Comparison of ENCODE assay signal across 37 cellular contexts in genomic region chr6:110170081-110170480, GRCh38. TPM values are rescaled to one million over a fixed set of nuclear protein-coding genes. Genes with fewer than 3 reads are reported as not detected.
A peak's percentile ranks its signal among the peaks of the same experiment; 100 is the strongest.
DNase-seq lines count a peak whose midpoint lies in the region; ATAC-seq, FAIRE-seq and TF ChIP-seq lines count a peak whose summit lies in the region.
"Had no signal": no experiment of that assay in that cellular context is flagged by ENCODE, and none has a peak within 500 bp of the region (broad histone marks: within the 10 kb centered on the region; RNA-seq: fewer than 3 reads in every experiment).

No MANE protein-coding gene starts in this region.

- H3K27me3 ChIP-seq in GM23338 (ENCODE audit: insufficient read depth): no peaks in the 10 kb centered on the region
- no peaks in the 10 kb centered on the region for H3K27me3 ChIP-seq in iPS-18a (ENCODE audit: control insufficient read depth, insufficient read depth, low read length)
- H3K27me3 ChIP-seq: BE2C; BLaER1; BLaER1 treated with 17β-estradiol and CSF1 and Interleukin-3, amounts not matched to agents 10 nM and 100 nM had no signal

- H3K9me3 ChIP-seq in iPS-18a (ENCODE audit: control insufficient read depth, low read depth, low read length) (no peaks in the 10 kb centered on the region), kidney (ENCODE audit: control insufficient read depth in 1 of 2, low read length in 2 of 2) (no peaks in the 10 kb centered on the region)
- H3K9me3 ChIP-seq: A549, BE2C, Caco-2 had no signal

- H3K9ac ChIP-seq in iPS-18a (ENCODE audit: low read length) (no peak overlapping the region), kidney (ENCODE audit: low read length in 2 of 2) (no peak overlapping the region)
- H3K9ac ChIP-seq: BLaER1; BLaER1 treated with 17β-estradiol and CSF1 and Interleukin-3, amounts not matched to agents 10 nM and 100 nM had no signal

- TF ChIP-seq CTCF in GM23338 (conservative IDR thresholded peaks at IDR 0.05; ENCODE audit: low read depth in 2 of 2): no peak
- no peak for TF ChIP-seq CTCF in WTC11 (IDR thresholded peaks at IDR 0.05)
- TF ChIP-seq CTCF in kidney (IDR thresholded peaks at IDR 0.05; ENCODE audit: borderline replicate concordance, extremely low read depth, insufficient read depth): no peak

- CTCF ChIA-PET in WTC11 (lab: Charles Lee): interaction anchor here (1.6 kb wide), 1 partner anchor 9 kb away, joined by 5 read pairs; no protein-coding TSS in a partner anchor

- H3K36me3 ChIP-seq in GM23338 (ENCODE audit: insufficient read depth) (no peaks in the 10 kb centered on the region), iPS-18a (ENCODE audit: control insufficient read depth, low read depth, low read length) (no peaks in the 10 kb centered on the region), kidney (ENCODE audit: control insufficient read depth in 1 of 2, insufficient read depth in 2 of 2, low read length in 2 of 2) (no peaks in the 10 kb centered on the region)
- H3K36me3 ChIP-seq: BE2C had no signal

- intact Hi-C loops in kidney (cut with DNase I): no loop called here

- H3K4me2 ChIP-seq in GM23338: peak overlapping the region; percentile 65
- H3K4me2 ChIP-seq: A549; BLaER1; BLaER1 treated with 17β-estradiol and CSF1 and Interleukin-3, amounts not matched to agents 10 nM and 100 nM had no signal

- H2AFZ ChIP-seq in GM23338: no peak overlapping the region

- H3K36me3 Mint-ChIP-seq in GM23338 (ENCODE audit: low read depth) (no peaks in the 10 kb centered on the region), WTC11 (no peaks in the 10 kb centered on the region)
- H3K36me3 Mint-ChIP-seq in T-helper 2 cell treated with Interferon-gamma antibody and Interleukin-4, amounts not matched to agents 5 μg/mL and 100 μg/mL, for 36 hours (ENCODE audit: low read depth): no peaks in the 10 kb centered on the region
- H3K36me3 Mint-ChIP-seq: CD14-positive monocyte; CD4-positive, alpha-beta memory T cell; CD4-positive, CD25-positive, alpha-beta regulatory T cell; CD8-positive, alpha-beta memory T cell; CD8-positive, alpha-beta T cell had no signal

- no peak overlapping the region for H3K27ac ChIP-seq in GM23338 (ENCODE audit: low read depth)
- no peak overlapping the region for H3K27ac ChIP-seq in iPS-18a (ENCODE audit: low read length)
- H3K27ac ChIP-seq in kidney (ENCODE audit: low read depth in 2 of 2, low read length in 2 of 2): no peak overlapping the region
- H3K27ac ChIP-seq: 22Rv1; A549; BLaER1; BLaER1 treated with 17β-estradiol and CSF1 and Interleukin-3, amounts not matched to agents 10 nM and 100 nM; C4-2B had no signal

- peak overlapping the region; percentile 32 for H3K4me3 ChIP-seq in GM23338
- peak overlapping the region; percentile 22 for H3K4me3 ChIP-seq in iPS-18a (ENCODE audit: low read length)
- H3K4me3 ChIP-seq in kidney (ENCODE audit: low read length in 2 of 2): no peak overlapping the region
- H3K4me3 ChIP-seq: A549; BLaER1; BLaER1 treated with 17β-estradiol and CSF1 and Interleukin-3, amounts not matched to agents 10 nM and 100 nM had no signal

- ATAC-seq in GM23338 (peak; percentile 52), WTC11 (peak; percentile 52; the same call in 1 of the 2 replicates), GM18861 (IDR thresholded peaks at IDR 0.05; ENCODE audit: unreplicated experiment) (no peak)
- ATAC-seq: A549; CD8-positive, alpha-beta T cell had no signal

- no peak for FAIRE-seq in kidney (lab: Jason Lieb, UNC)
- FAIRE-seq: A204.1, A549, D721Med had no signal

- DNase-seq in GM23338 (ENCODE audit: low spot score) (peak; percentile 16), WTC11 (ENCODE audit: low spot score) (peak; percentile 15), kidney (peak; percentile 8), NAMALWA (ENCODE audit: low spot score) (no peak)
- DNase-seq in T-helper 2 cell treated with Interferon-gamma antibody and Interleukin-4, amounts not matched to agents 5 μg/mL and 100 μg/mL, for 36 hours (ENCODE audit: low spot score): no peak
- DNase-seq in central memory CD4-positive, alpha-beta T cell: no peak
- DNase-seq: 8988T; ACHN; AML-193; BE2C; C1 segment of cervical spinal cord; Caco-2; Calu3; CD4-positive, alpha-beta memory T cell; CD4-positive, alpha-beta T cell; CD4-positive, CD25-positive, alpha-beta regulatory T cell; CD8-positive, alpha-beta memory T cell; CD8-positive, alpha-beta T cell; COR-L47; DMS 273 treated with DMSO at 0.1 percent for 48 hours; DMS153; DMS53; DMS79; DMS79 treated with DMSO at 0.1 percent for 48 hours; DND-41; EL had no signal

- POLR2A ChIA-PET in WTC11 (lab: Charles Lee): no interaction called here

- H4K20me1 ChIP-seq in GM23338 (replicated peaks; ENCODE audit: insufficient read depth): peaks cover 12% of the 10 kb centered on the region; the same call in 1 of the 2 replicates

- H3K27me3 Mint-ChIP-seq in GM23338 (ENCODE audit: insufficient read depth, low read depth, poor library complexity) (no peaks in the 10 kb centered on the region), WTC11 (ENCODE audit: low read depth) (no peaks in the 10 kb centered on the region)
- H3K27me3 Mint-ChIP-seq in T-helper 2 cell treated with Interferon-gamma antibody and Interleukin-4, amounts not matched to agents 5 μg/mL and 100 μg/mL, for 36 hours (ENCODE audit: low read depth): peaks cover 34% of the 10 kb centered on the region
- H3K27me3 Mint-ChIP-seq: B cell had no signal

- H3K9me2 ChIP-seq in GM23338 (ENCODE audit: insufficient read depth): no peaks in the 10 kb centered on the region

- H3K4me1 Mint-ChIP-seq in GM23338 (peaks cover 16% of the 10 kb centered on the region), WTC11 (peaks cover 13% of the 10 kb centered on the region)
- H3K4me1 Mint-ChIP-seq in T-helper 2 cell treated with Interferon-gamma antibody and Interleukin-4, amounts not matched to agents 5 μg/mL and 100 μg/mL, for 36 hours (ENCODE audit: low read depth): no peaks in the 10 kb centered on the region
- H3K4me1 Mint-ChIP-seq: B cell; CD4-positive, alpha-beta memory T cell; CD4-positive, CD25-positive, alpha-beta regulatory T cell; CD8-positive, alpha-beta memory T cell had no signal

- H3F3A ChIP-seq in GM23338 (replicated peaks; ENCODE audit: low read depth): no peaks in the 10 kb centered on the region

- H3K79me2 ChIP-seq in GM23338 (replicated peaks; ENCODE audit: insufficient read depth): peaks cover 100% of the 10 kb centered on the region

- H3K27ac Mint-ChIP-seq in GM23338: no peak overlapping the region
- H3K27ac Mint-ChIP-seq in WTC11: no peak overlapping the region
- no peak overlapping the region for H3K27ac Mint-ChIP-seq in T-helper 2 cell treated with Interferon-gamma antibody and Interleukin-4, amounts not matched to agents 5 μg/mL and 100 μg/mL, for 36 hours
- H3K27ac Mint-ChIP-seq: B cell; CD14-positive monocyte; CD4-positive, alpha-beta memory T cell; CD4-positive, alpha-beta T cell; CD4-positive, CD25-positive, alpha-beta regulatory T cell; CD8-positive, alpha-beta memory T cell; CD8-positive, alpha-beta T cell had no signal

- H3K4me3 Mint-ChIP-seq in GM23338 (no peak overlapping the region), WTC11 (no peak overlapping the region)
- H3K4me3 Mint-ChIP-seq in T-helper 2 cell treated with Interferon-gamma antibody and Interleukin-4, amounts not matched to agents 5 μg/mL and 100 μg/mL, for 36 hours: no peak overlapping the region
- H3K4me3 Mint-ChIP-seq: B cell; CD14-positive monocyte; CD4-positive, alpha-beta memory T cell; CD4-positive, alpha-beta T cell; CD4-positive, CD25-positive, alpha-beta regulatory T cell; CD8-positive, alpha-beta memory T cell; CD8-positive, alpha-beta T cell had no signal

- H3K4me1 ChIP-seq in GM23338 (ENCODE audit: insufficient read depth): peaks cover 39% of the 10 kb centered on the region
- peaks cover 10% of the 10 kb centered on the region for H3K4me1 ChIP-seq in iPS-18a (ENCODE audit: control insufficient read depth, low read depth, low read length)
- no peaks in the 10 kb centered on the region for H3K4me1 ChIP-seq in kidney (ENCODE audit: control insufficient read depth in 1 of 2, insufficient read depth in 1 of 2, low read depth in 1 of 2, low read length in 2 of 2)
- H3K4me1 ChIP-seq: A549, BLaER1, Caco-2 had no signal

- H3K9me3 Mint-ChIP-seq in GM23338: no peaks in the 10 kb centered on the region
- H3K9me3 Mint-ChIP-seq in WTC11: no peaks in the 10 kb centered on the region
- H3K9me3 Mint-ChIP-seq in T-helper 2 cell treated with Interferon-gamma antibody and Interleukin-4, amounts not matched to agents 5 μg/mL and 100 μg/mL, for 36 hours: no peaks in the 10 kb centered on the region
- H3K9me3 Mint-ChIP-seq: CD14-positive monocyte; CD4-positive, alpha-beta memory T cell; CD4-positive, alpha-beta T cell; CD4-positive, CD25-positive, alpha-beta regulatory T cell; CD8-positive, alpha-beta memory T cell; CD8-positive, alpha-beta T cell had no signal

TF ChIP-seq in GM23338, 12 proteins besides CTCF, POLR2A, EP300 and RAD21 (continues in another document):
- TF ChIP-seq JUNB (IDR thresholded peaks at IDR 0.05; ENCODE audit: unreplicated experiment): no peak
- TF ChIP-seq STAT1 (IDR thresholded peaks at IDR 0.05; ENCODE audit: unreplicated experiment): no peak
- no peak for TF ChIP-seq CREB1 (CRISPR knock-in tag; IDR thresholded peaks at IDR 0.05; ENCODE audit: low read depth)

TF ChIP-seq in WTC11, 78 proteins besides CTCF, POLR2A, EP300 and RAD21 (continues in another document):
- no peak for TF ChIP-seq CDX4 (CRISPR knock-in tag; IDR thresholded peaks at IDR 0.05; ENCODE audit: borderline replicate concordance)
- no peak for TF ChIP-seq CBFB (CRISPR knock-in tag; IDR thresholded peaks at IDR 0.05; ENCODE audit: low read depth)
- TF ChIP-seq ZNF219 (CRISPR knock-in tag; IDR thresholded peaks at IDR 0.05; ENCODE audit: borderline replicate concordance): no peak
- TF ChIP-seq GTF2I (CRISPR knock-in tag; conservative IDR thresholded peaks at IDR 0.05): no peak
- no peak for TF ChIP-seq FOXP1 (CRISPR knock-in tag; IDR thresholded peaks at IDR 0.05; ENCODE audit: borderline replicate concordance)

RNA-seq across cellular contexts. Expression of gene WASF1, which starts 9.4 kb away (rescaled TPM):
- total RNA-seq in GM23338 (2014; rRNA removed; shearing (Covaris generic)): 25.3 and 30.5 TPM in 2 replicates
- polyA plus RNA-seq in GM23338 (2016; fragmentation: Nextera tagmentation; extraction: Ambion mirVana) (27.4 and 28.1 TPM in 2 replicates), kidney (ENCODE audit: insufficient read depth, low read depth, low replicate concordance) (6.5 TPM)
- total RNA-seq in WTC11 (2021) (22.3 to 28.9 TPM (median 27.7 TPM) in 3 replicates), kidney (9.7 TPM)

RNA-seq across cellular contexts. Expression of gene CDC40, which starts 10.1 kb away (rescaled TPM):
- total RNA-seq in GM23338 (2014; rRNA removed; shearing (Covaris generic)): 24.7 and 28.9 TPM in 2 replicates
- polyA plus RNA-seq in GM23338 (2016; fragmentation: Nextera tagmentation; extraction: Ambion mirVana) (57.3 and 58.4 TPM in 2 replicates), kidney (ENCODE audit: insufficient read depth, low read depth, low replicate concordance) (10.9 TPM)
- total RNA-seq in WTC11 (2021) (24.7 to 25.7 TPM (median 25.1 TPM) in 3 replicates), kidney (24.6 TPM)

Comparison
In these comparisons a context has a peak if more than half of its experiments do, and no peak if none do; other contexts are left out.
1. DNase-seq: peak in GM23338 (single experiment), WTC11 (single experiment) and kidney (single experiment); none in NAMALWA (single experiment), T-helper 2 cell treated with Interferon-gamma antibody and Interleukin-4, amounts not matched to agents 5 μg/mL and 100 μg/mL, for 36 hours (single experiment) and central memory CD4-positive, alpha-beta T cell (single experiment).
2. H3K4me3 ChIP-seq: peak in GM23338 (single experiment) and iPS-18a (single experiment); none in kidney (0 of 2).